Comparison of ENCODE assay signal across 8 cellular contexts in the genomic region with DNA sequence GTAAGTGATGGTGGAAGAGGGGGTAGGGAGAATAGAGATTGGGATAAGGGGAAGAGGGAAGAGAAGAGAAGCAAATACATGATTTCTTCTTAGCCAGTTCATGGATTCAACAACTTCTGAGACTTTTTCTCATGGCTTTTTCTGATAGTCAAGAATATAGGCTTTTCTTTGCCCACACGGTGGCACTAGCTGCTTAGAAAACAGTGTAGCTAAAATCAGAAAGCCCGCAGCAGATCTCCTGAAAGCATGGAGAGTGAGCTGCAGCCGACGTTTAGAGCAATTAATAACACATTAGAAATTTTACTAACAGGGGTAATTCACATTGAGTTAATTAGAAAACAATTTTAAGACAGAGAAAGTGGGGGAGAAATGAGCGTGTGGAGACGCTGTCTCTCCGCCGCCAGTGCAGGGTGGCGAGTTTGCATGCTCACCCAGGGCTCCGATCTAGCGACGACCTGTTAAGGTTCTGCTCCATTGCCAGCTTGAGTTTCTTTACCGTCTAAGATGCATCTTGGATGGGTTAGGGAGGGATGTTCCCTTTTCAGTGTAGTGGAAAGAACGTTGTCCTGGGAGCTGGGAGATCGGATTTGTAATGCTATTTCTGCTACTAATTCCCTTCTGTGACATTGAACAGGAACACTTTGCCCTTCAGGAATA. TPM values are rescaled to one million over a fixed set of nuclear protein-coding genes. Genes with fewer than 3 reads are reported as not detected.
DNase-seq lines count a peak whose midpoint lies in the region; ATAC-seq and TF ChIP-seq lines count a peak whose summit lies in the region.

No MANE protein-coding gene starts in this region.

- peak; percentile 37 to 64 (median 44) for TF ChIP-seq CTCF in testis (IDR thresholded peaks at IDR 0.05)

- WGBS in testis, 2 donors = 11 to 33% methylated on average over 15 of the region's 15 CpGs

- TF ChIP-seq POLR2A in testis (IDR thresholded peaks at IDR 0.05) = no peak

- H3K27ac ChIP-seq in muscle layer of duodenum (ENCODE audit: low read length) (no peak overlapping the region), testis (no peak overlapping the region)

- peak overlapping the region; percentile 63 to 65 for H3K4me3 ChIP-seq in muscle layer of duodenum (ENCODE audit: low read depth in 1 of 2, low read length in 2 of 2)
- H3K4me3 ChIP-seq in testis = no peak overlapping the region

- H3K27me3 ChIP-seq in muscle layer of duodenum (ENCODE audit: low read depth, low read length) = no peaks in the 10 kb centered on the region
- no peaks in the 10 kb centered on the region for H3K27me3 ChIP-seq in testis

- ATAC-seq in HG02938 (IDR thresholded peaks at IDR 0.05; ENCODE audit: unreplicated experiment) (peak; percentile 73), esophagus mucosa (peak; percentile 54)

- H3K36me3 ChIP-seq in muscle layer of duodenum (ENCODE audit: control insufficient read depth in 1 of 2, insufficient read depth in 2 of 2, low read length in 2 of 2) = no peaks in the 10 kb centered on the region
- no peaks in the 10 kb centered on the region for H3K36me3 ChIP-seq in testis (ENCODE audit: low read depth, missing control alignments)

- H3K4me1 ChIP-seq in muscle layer of duodenum (ENCODE audit: control insufficient read depth in 1 of 2, insufficient read depth in 2 of 2, low read length in 2 of 2) = no peaks in the 10 kb centered on the region
- H3K4me1 ChIP-seq in testis = peaks cover 3% of the 10 kb centered on the region

- peak; percentile 5 to 20 for DNase-seq in activated CD4-positive, alpha-beta T cell treated with anti-CD3 and anti-CD28 coated beads for 24 hours (ENCODE audit: low read depth in 2 of 2)
- DNase-seq in activated CD4-positive, alpha-beta T cell treated with anti-CD3 and anti-CD28 coated beads for 1 hour = no peak
- DNase-seq in NCI-H345 treated with DMSO at 0.1 percent for 48 hours (lab: John Stamatoyannopoulos, UW; ENCODE audit: unreplicated experiment) = peak; percentile 56
- peak; percentile 9 to 15 for DNase-seq in activated CD4-positive, alpha-beta T cell treated with anti-CD3 and anti-CD28 coated beads, Interleukin-2, amount 50 U/mL, for 4 hours
- DNase-seq in testis = peak; percentile 74

- intact Hi-C loops in testis (cut with DNase I; ENCODE audit: low total_unique reads) = loop anchor here (10.0 kb wide), 1 partner anchor 100 kb away; no protein-coding TSS in a partner anchor

- peaks cover 3 to 5% of the 10 kb centered on the region in 2 donors for H3K9me3 ChIP-seq in muscle layer of duodenum (ENCODE audit: control insufficient read depth in 1 of 2, low read length in 2 of 2)
- H3K9me3 ChIP-seq in testis = no peaks in the 10 kb centered on the region

RNA-seq across cellular contexts. Expression of a gene that starts 3.3 kb away (rescaled TPM):
- total RNA-seq in esophagus mucosa (0.12 TPM), testis (1 to 10 TPM; 1.5 to 3.5 TPM)
- 1.4 TPM for polyA plus RNA-seq in testis (ENCODE audit: insufficient read depth, low read depth, low replicate concordance)

RNA-seq across cellular contexts. Expression of a gene that starts 29.8 kb away (rescaled TPM):
- total RNA-seq in esophagus mucosa = 8.7 TPM
- 10 to 100 TPM; 42.1 to 42.4 TPM for total RNA-seq in testis
- polyA plus RNA-seq in testis (ENCODE audit: insufficient read depth, low read depth, low replicate concordance) = 105 TPM

RNA-seq across cellular contexts. Expression of a gene that starts 33.5 kb away (rescaled TPM):
- total RNA-seq in esophagus mucosa (not detected), testis (under 1 TPM; 0.25 to 0.94 TPM)
- 2.9 TPM for polyA plus RNA-seq in testis (ENCODE audit: insufficient read depth, low read depth, low replicate concordance)

RNA-seq across cellular contexts. Expression of a gene that starts 54.4 kb away (rescaled TPM):
- total RNA-seq in esophagus mucosa (7.9 TPM), testis (10 to 100 TPM; 24.0 to 26.4 TPM)
- 18.8 TPM for polyA plus RNA-seq in testis (ENCODE audit: insufficient read depth, low read depth, low replicate concordance)

Comparison
In these comparisons a context has a peak if more than half of its experiments do, and no peak if none do; other contexts are left out.
1. H3K4me3 ChIP-seq: peak in muscle layer of duodenum (2 of 2); none in testis (0 of 2).